Comparison of ENCODE assay signal across 17 cellular contexts in the genomic region with DNA sequence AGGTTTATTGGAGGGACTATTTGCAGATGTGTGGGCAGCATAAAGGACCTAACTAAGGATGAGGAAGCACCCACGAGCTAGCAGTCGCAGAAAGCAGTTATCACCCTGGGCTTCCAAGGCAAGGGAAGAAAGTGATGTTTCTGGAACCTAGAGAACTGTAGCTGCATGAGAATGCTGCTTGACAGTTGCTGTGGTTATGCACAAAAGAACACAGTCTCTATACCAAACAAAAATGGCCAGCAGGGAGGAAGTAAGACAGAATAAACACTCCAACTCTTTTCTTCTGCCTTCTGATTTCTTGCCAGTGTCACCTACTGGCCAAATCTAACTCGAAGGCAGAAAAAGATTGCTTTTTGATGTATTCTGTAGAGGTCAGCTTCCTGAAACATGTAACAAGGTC.
DNase-seq lines count a peak whose midpoint lies in the region; ATAC-seq lines count a peak whose summit lies in the region.
"Had no signal": no experiment of that assay in that cellular context is flagged by ENCODE, and none has a peak within 500 bp of the region (broad histone marks: within the 10 kb centered on the region; RNA-seq: fewer than 3 reads in every experiment).

No MANE protein-coding gene starts in this region.

- peak; percentile 49 for DNase-seq in SIG-M5 treated with dmso at 0.1 percent for 504 hours (lab: John Stamatoyannopoulos, UW; ENCODE audit: unreplicated experiment)
- DNase-seq in SIG-M5 (lab: John Stamatoyannopoulos, UW) = no peak
- DNase-seq in OCI-M1 (lab: John Stamatoyannopoulos, UW) = peak; percentile 43
- DNase-seq in trophoblast cell = no peak
- no peak for DNase-seq in stimulated activated CD4-positive, alpha-beta T cell treated with anti-CD3 and anti-CD28 coated beads, Interleukin-2, amount 100 ng/mL, for 48 hours
- no peak for DNase-seq in ureter (ENCODE audit: low spot score)
- DNase-seq: activated T-cell treated with anti-CD3 and anti-CD28 coated beads for 4 hours, amniotic stem cell, heart right ventricle, NCI-H1105 treated with DMSO at 0.1 percent for 48 hours, NCI-H524, ovary had no signal

- H2BK12ac ChIP-seq in trophoblast cell (ENCODE audit: low read length) = no peak overlapping the region

- no CpG with 5 or more reads among the region's 3 CpGs for WGBS in trophoblast cell (ENCODE audit: extremely low coverage, insufficient coverage, insufficient read length)

- H3K18ac ChIP-seq in trophoblast cell (ENCODE audit: low read length) = no peak overlapping the region

- H2AK5ac ChIP-seq in trophoblast cell (ENCODE audit: low read length) = no peak overlapping the region

- peaks cover 1 to 2% of the 10 kb centered on the region in 2 experiments for H3K36me3 ChIP-seq in trophoblast cell (ENCODE audit: control insufficient read depth in 1 of 2, insufficient read depth in 2 of 2, low read length in 2 of 2)
- H3K36me3 ChIP-seq: ovary had no signal

- no peak overlapping the region for H4K12ac ChIP-seq in trophoblast cell (ENCODE audit: low read depth, low read length)

- no peak overlapping the region for H3K4ac ChIP-seq in trophoblast cell (ENCODE audit: low read depth, low read length)

- peaks cover 38% of the 10 kb centered on the region for H3K4me1 Mint-ChIP-seq in dendritic cell treated with granulocyte-macrophage colony-stimulating factor and Interleukin-4, amounts not matched to agents 40 ng/mL and 50 ng/mL, for 4 days (ENCODE audit: low read depth)

- H3K4me2 ChIP-seq in trophoblast cell (ENCODE audit: low read length) = no peak overlapping the region

- intact Hi-C loops in dendritic cell treated with granulocyte-macrophage colony-stimulating factor and Interleukin-4, amounts not matched to agents 40 ng/mL and 50 ng/mL, for 4 days (cut with micrococcal nuclease) = loop anchor here (5.0 to 10.0 kb wide), 3 partner anchors 192 to 329 kb away; a partner anchor contains a TSS

- peak overlapping the region; percentile 55 for H3K27ac Mint-ChIP-seq in dendritic cell treated with granulocyte-macrophage colony-stimulating factor and Interleukin-4, amounts not matched to agents 40 ng/mL and 50 ng/mL, for 4 days
- H3K27ac Mint-ChIP-seq: type B pancreatic cell had no signal

- no peak overlapping the region for H3K14ac ChIP-seq in trophoblast cell (ENCODE audit: low read length)

- H3K4me1 ChIP-seq in trophoblast cell (ENCODE audit: control insufficient read depth in 1 of 2, insufficient read depth in 2 of 2, low read length in 2 of 2) = peaks cover 0 to 2% of the 10 kb centered on the region in 2 experiments

- peak overlapping the region; percentile 5 for H4K91ac ChIP-seq in trophoblast cell (ENCODE audit: low read depth, low read length)

- no peaks in the 10 kb centered on the region for H3K79me1 ChIP-seq in trophoblast cell (ENCODE audit: low read length)

- no peak overlapping the region for H3K23ac ChIP-seq in trophoblast cell (ENCODE audit: low read length)

- H3K9me3 ChIP-seq in trophoblast cell (ENCODE audit: insufficient read depth, low read depth, low read length) = no peaks in the 10 kb centered on the region
- H3K9me3 ChIP-seq: heart right ventricle, ovary had no signal

- no peak overlapping the region for H2BK120ac ChIP-seq in trophoblast cell (ENCODE audit: insufficient read depth, low read length, poor library complexity)

- no peaks in the 10 kb centered on the region for H3K27me3 Mint-ChIP-seq in dendritic cell treated with granulocyte-macrophage colony-stimulating factor and Interleukin-4, amounts not matched to agents 40 ng/mL and 50 ng/mL, for 4 days
- H3K27me3 Mint-ChIP-seq: type B pancreatic cell had no signal

- H4K8ac ChIP-seq in trophoblast cell (ENCODE audit: low read depth, low read length) = no peak overlapping the region

- H3K4me3 Mint-ChIP-seq in dendritic cell treated with granulocyte-macrophage colony-stimulating factor and Interleukin-4, amounts not matched to agents 40 ng/mL and 50 ng/mL, for 4 days = no peak overlapping the region
- H3K4me3 Mint-ChIP-seq: type B pancreatic cell had no signal

- H3K27me3 ChIP-seq in trophoblast cell (ENCODE audit: insufficient read depth, low read length) = no peaks in the 10 kb centered on the region
- H3K27me3 ChIP-seq: heart right ventricle, ovary had no signal

- H3K36me3 Mint-ChIP-seq in dendritic cell treated with granulocyte-macrophage colony-stimulating factor and Interleukin-4, amounts not matched to agents 40 ng/mL and 50 ng/mL, for 4 days (ENCODE audit: low read depth) = peaks cover 42% of the 10 kb centered on the region

- no peak overlapping the region for H2BK5ac ChIP-seq in trophoblast cell (ENCODE audit: low read depth, low read length, poor library complexity)

- H3K79me2 ChIP-seq in trophoblast cell (ENCODE audit: control insufficient read depth, insufficient read depth, low read length, poor library complexity) = no peaks in the 10 kb centered on the region

- no peak overlapping the region for H3K27ac ChIP-seq in trophoblast cell (ENCODE audit: low read depth, low read length)
- H3K27ac ChIP-seq: 22Rv1, heart right ventricle, ovary had no signal

- H3K9ac ChIP-seq in trophoblast cell (ENCODE audit: low read length) = no peak overlapping the region

- H3K9me3 Mint-ChIP-seq in dendritic cell treated with granulocyte-macrophage colony-stimulating factor and Interleukin-4, amounts not matched to agents 40 ng/mL and 50 ng/mL, for 4 days = no peaks in the 10 kb centered on the region
- H3K9me3 Mint-ChIP-seq: type B pancreatic cell had no signal

- no peak overlapping the region for H3K4me3 ChIP-seq in trophoblast cell (ENCODE audit: low read depth, low read length)
- H3K4me3 ChIP-seq: heart right ventricle, lung, ovary had no signal

- H2AFZ ChIP-seq in trophoblast cell (ENCODE audit: insufficient read depth, low read length, poor library complexity) = no peak overlapping the region

- no peak for ATAC-seq in HG02981 (IDR thresholded peaks at IDR 0.05; ENCODE audit: unreplicated experiment)
- ATAC-seq: heart right ventricle had no signal

Comparison
In these comparisons a context has a peak if more than half of its experiments do, and no peak if none do; other contexts are left out.
1. DNase-seq: peak in SIG-M5 treated with dmso at 0.1 percent for 504 hours (single experiment) and OCI-M1 (single experiment); none in SIG-M5 (single experiment), trophoblast cell (0 of 2), stimulated activated CD4-positive, alpha-beta T cell treated with anti-CD3 and anti-CD28 coated beads, Interleukin-2, amount 100 ng/mL, for 48 hours (0 of 2) and ureter (single experiment).